ENCODE assay signal across 32 cellular contexts in genomic region chr9:6993531-6993930, GRCh38.
"Had no signal": no experiment of that assay in that cellular context is flagged by ENCODE, and none has a peak within 500 bp of the region (broad histone marks: within the 10 kb centered on the region; RNA-seq: fewer than 3 reads in every experiment).

No MANE protein-coding gene starts in this region.

- H3K4me3 Mint-ChIP-seq: activated B cell treated with CpG ODN at 0.5 μM for 24 hours; activated CD4-positive, alpha-beta memory T cell treated with anti-CD3 and anti-CD28 coated beads for 36 hours; activated CD4-positive, alpha-beta T cell treated with anti-CD3 and anti-CD28 coated beads, Interleukin-2, amount 10 ng/mL, durations not matched to agents 24 days and 14 days; activated CD8-positive, alpha-beta T cell treated with anti-CD3 and anti-CD28 coated beads for 36 hours; activated naive CD4-positive, alpha-beta T cell treated with anti-CD3 and anti-CD28 coated beads, Interleukin-2, amount 10 ng/mL, durations not matched to agents 7 days and 5 days; activated naive CD4-positive, alpha-beta T cell treated with anti-CD3 and anti-CD28 coated beads, Interleukin-2, amount 50 U/mL, for 24 hours; activated naive CD8-positive, alpha-beta T cell; activated T-cell treated with anti-CD3 and anti-CD28 coated beads, Interleukin-2, amount 50 U/mL, for 24 hours; brain; central memory CD8-positive, alpha-beta T cell; T-helper 1 cell treated with Interleukin-12 subunit alpha and Interleukin-12 subunit beta and Interleukin-4 antibody, amounts not matched to agents 30 μg/mL and 1 μg/mL, for 36 hours; T-helper 2 cell treated with Interferon-gamma antibody and Interleukin-4, amounts not matched to agents 5 μg/mL and 100 μg/mL, for 36 hours had no signal

- H3K4me1 Mint-ChIP-seq: activated B cell treated with CpG ODN at 0.5 μM for 24 hours; activated naive CD4-positive, alpha-beta T cell treated with anti-CD3 and anti-CD28 coated beads, Interleukin-2, amount 10 ng/mL, durations not matched to agents 7 days and 5 days; activated naive CD4-positive, alpha-beta T cell treated with anti-CD3 and anti-CD28 coated beads, Interleukin-2, amount 50 U/mL, for 24 hours; brain had no signal

- H3K4me1 ChIP-seq: ascending aorta had no signal

- DNase-seq: activated B cell treated with CpG ODN at 0.5 μM for 24 hours; activated CD4-positive, alpha-beta memory T cell treated with anti-CD3 and anti-CD28 coated beads for 36 hours; activated CD4-positive, alpha-beta T cell treated with anti-CD3 and anti-CD28 coated beads for 4 hours; activated CD4-positive, alpha-beta T cell treated with anti-CD3 and anti-CD28 coated beads, Interleukin-2, amount 10 ng/mL, durations not matched to agents 24 days and 14 days; activated CD4-positive, alpha-beta T cell treated with anti-CD3 and anti-CD28 coated beads, Interleukin-2, amount 50 U/mL, for 1 hour; activated CD4-positive, alpha-beta T cell treated with anti-CD3 and anti-CD28 coated beads, Interleukin-2, amount 50 U/mL, for 4 hours; activated CD4-positive, CD25-positive, alpha-beta regulatory T cell treated with anti-CD3 and anti-CD28 coated beads, Interleukin-2, amount 50 U/mL, for 72 hours; activated CD8-positive, alpha-beta memory T cell treated with anti-CD3 and anti-CD28 coated beads, Interleukin-2, amount 50 U/mL, for 48 hours; activated CD8-positive, alpha-beta T cell treated with anti-CD3 and anti-CD28 coated beads for 36 hours; activated effector memory CD4-positive, alpha-beta T cell treated with Interleukin-2 at 50 U/mL for 16 hours; activated gamma-delta T cell; activated naive CD4-positive, alpha-beta T cell treated with anti-CD3 and anti-CD28 coated beads, Interleukin-2, amount 10 ng/mL, durations not matched to agents 7 days and 5 days; activated naive CD4-positive, alpha-beta T cell treated with Interleukin-2 at 50 U/mL for 16 hours; activated T-cell treated with anti-CD3 and anti-CD28 coated beads, Interleukin-2, amount 50 U/mL, for 24 hours; activated T-cell treated with anti-CD3 and anti-CD28 coated beads, Interleukin-2, amount 50 U/mL, for 48 hours; amygdala; anterior cingulate cortex; caudate nucleus; cerebellar nuclear complex; T-helper 1 cell; T-helper 2 cell; T-helper 9 cell had no signal

- H3K27me3 Mint-ChIP-seq: activated B cell treated with CpG ODN at 0.5 μM for 24 hours; activated CD4-positive, alpha-beta memory T cell treated with anti-CD3 and anti-CD28 coated beads for 36 hours; activated CD4-positive, alpha-beta T cell treated with anti-CD3 and anti-CD28 coated beads, Interleukin-2, amount 10 ng/mL, durations not matched to agents 24 days and 14 days; activated CD8-positive, alpha-beta T cell treated with anti-CD3 and anti-CD28 coated beads for 36 hours; activated naive CD4-positive, alpha-beta T cell treated with anti-CD3 and anti-CD28 coated beads, Interleukin-2, amount 10 ng/mL, durations not matched to agents 7 days and 5 days; activated naive CD4-positive, alpha-beta T cell treated with anti-CD3 and anti-CD28 coated beads, Interleukin-2, amount 50 U/mL, for 24 hours; activated naive CD8-positive, alpha-beta T cell; activated T-cell treated with anti-CD3 and anti-CD28 coated beads, Interleukin-2, amount 50 U/mL, for 24 hours; brain; central memory CD8-positive, alpha-beta T cell had no signal

- ATAC-seq: activated CD8-positive, alpha-beta T cell treated with anti-CD3 and anti-CD28 coated beads for 36 hours had no signal

- H3K27ac ChIP-seq: ascending aorta, cardiac muscle cell, VCaP had no signal

- H3K4me3 ChIP-seq: ascending aorta, cardiac muscle cell had no signal

- H3K36me3 ChIP-seq: cardiac muscle cell had no signal

- H3K9me3 ChIP-seq: ascending aorta had no signal

- H3K27me3 ChIP-seq: ascending aorta, cardiac muscle cell had no signal

- H3K9me3 Mint-ChIP-seq: activated B cell treated with CpG ODN at 0.5 μM for 24 hours; activated CD4-positive, alpha-beta memory T cell treated with anti-CD3 and anti-CD28 coated beads for 36 hours; activated CD4-positive, alpha-beta T cell treated with anti-CD3 and anti-CD28 coated beads, Interleukin-2, amount 10 ng/mL, durations not matched to agents 24 days and 14 days; activated CD8-positive, alpha-beta T cell treated with anti-CD3 and anti-CD28 coated beads for 36 hours; activated naive CD4-positive, alpha-beta T cell treated with anti-CD3 and anti-CD28 coated beads, Interleukin-2, amount 10 ng/mL, durations not matched to agents 7 days and 5 days; activated naive CD4-positive, alpha-beta T cell treated with anti-CD3 and anti-CD28 coated beads, Interleukin-2, amount 50 U/mL, for 24 hours; activated T-cell treated with anti-CD3 and anti-CD28 coated beads, Interleukin-2, amount 50 U/mL, for 24 hours; activated T-helper 2 cell treated with anti-CD3 and anti-CD28 coated beads, Interferon-gamma antibody, Interleukin-2, Interleukin-4, amounts not matched to agents 10 μg/mL and 5 μg/mL and 100 μg/mL, durations not matched to agents 14 hours and 24 hours and 36 hours; brain; central memory CD8-positive, alpha-beta T cell; T-helper 1 cell treated with Interleukin-12 subunit alpha and Interleukin-12 subunit beta and Interleukin-4 antibody, amounts not matched to agents 30 μg/mL and 1 μg/mL, for 36 hours; T-helper 2 cell treated with Interferon-gamma antibody and Interleukin-4, amounts not matched to agents 5 μg/mL and 100 μg/mL, for 36 hours had no signal

- H3K27ac Mint-ChIP-seq: activated B cell treated with CpG ODN at 0.5 μM for 24 hours; activated CD4-positive, alpha-beta memory T cell treated with anti-CD3 and anti-CD28 coated beads for 36 hours; activated CD4-positive, alpha-beta T cell treated with anti-CD3 and anti-CD28 coated beads, Interleukin-2, amount 10 ng/mL, durations not matched to agents 24 days and 14 days; activated CD8-positive, alpha-beta T cell treated with anti-CD3 and anti-CD28 coated beads for 36 hours; activated naive CD4-positive, alpha-beta T cell treated with anti-CD3 and anti-CD28 coated beads, Interleukin-2, amount 10 ng/mL, durations not matched to agents 7 days and 5 days; activated naive CD4-positive, alpha-beta T cell treated with anti-CD3 and anti-CD28 coated beads, Interleukin-2, amount 50 U/mL, for 24 hours; activated naive CD8-positive, alpha-beta T cell; activated T-helper 2 cell treated with anti-CD3 and anti-CD28 coated beads, Interferon-gamma antibody, Interleukin-2, Interleukin-4, amounts not matched to agents 10 μg/mL and 5 μg/mL and 100 μg/mL, durations not matched to agents 14 hours and 24 hours and 36 hours; brain; T-helper 1 cell treated with Interleukin-12 subunit alpha and Interleukin-12 subunit beta and Interleukin-4 antibody, amounts not matched to agents 30 μg/mL and 1 μg/mL, for 36 hours; T-helper 2 cell treated with Interferon-gamma antibody and Interleukin-4, amounts not matched to agents 5 μg/mL and 100 μg/mL, for 36 hours had no signal
